Comparison of ENCODE assay signal across 22 cellular contexts in genomic region chr5:107322936-107323335, GRCh38.
DNase-seq lines count a peak whose midpoint lies in the region; ATAC-seq, FAIRE-seq and TF ChIP-seq lines count a peak whose summit lies in the region.
"Had no signal": no experiment of that assay in that cellular context is flagged by ENCODE, and none has a peak within 500 bp of the region (broad histone marks: within the 10 kb centered on the region; RNA-seq: fewer than 3 reads in every experiment).

No MANE protein-coding gene starts in this region.

- H4K20me1 ChIP-seq in SK-N-SH (ENCODE audit: insufficient read depth) (no peaks in the 10 kb centered on the region), endothelial cell of umbilical vein (replicated peaks; ENCODE audit: control insufficient read depth, extremely low read depth, insufficient read depth, low read length) (no peaks in the 10 kb centered on the region)

- H3K9me3 ChIP-seq in SK-N-SH (no peaks in the 10 kb centered on the region), endothelial cell of umbilical vein (replicated peaks; ENCODE audit: control insufficient read depth, insufficient read depth, low read length) (no peaks in the 10 kb centered on the region), right atrium auricular region (no peaks in the 10 kb centered on the region)
- H3K9me3 ChIP-seq: BE2C, HAP-1 had no signal

- TF ChIP-seq EP300 in SK-N-SH (IDR thresholded peaks at IDR 0.05; ENCODE audit: borderline replicate concordance in 1 of 2, low read depth in 1 of 2, low read length in 1 of 2): no peak

- DNase-seq in SK-N-SH (no peak), endothelial cell of umbilical vein (ENCODE audit: low read depth, low spot score) (peak; percentile 57), mesothelial cell of epicardium (ENCODE audit: low spot score in 2 of 2, unreplicated experiment in 2 of 2) (no peak), left lobe of liver (ENCODE audit: low spot score) (no peak), right atrium auricular region (ENCODE audit: low spot score) (no peak), MCF 10A (ENCODE audit: unreplicated experiment) (no peak)
- DNase-seq: BE2C; CD4-positive, CD25-positive, alpha-beta regulatory T cell; COR-L47; DMS 273 treated with DMSO at 0.1 percent for 48 hours; DND-41; NCI-H1092 treated with DMSO at 0.1 percent for 48 hours; NCI-H2029 treated with DMSO at 0.1 percent for 48 hours; NCI-H510A; NCI-H774; OCI-M1; Right ventricle myocardium superior had no signal

- H3K4me2 ChIP-seq in SK-N-SH (no peak overlapping the region), endothelial cell of umbilical vein (ENCODE audit: insufficient read depth, low read length) (no peak overlapping the region)

- peaks cover 3% of the 10 kb centered on the region for H3K9me1 ChIP-seq in endothelial cell of umbilical vein (replicated peaks; ENCODE audit: control insufficient read depth, extremely low read depth, insufficient read depth, low read length)

- no peak for TF ChIP-seq RAD21 in SK-N-SH (IDR thresholded peaks at IDR 0.05; ENCODE audit: low read length)

- H3K4me1 ChIP-seq in SK-N-SH (ENCODE audit: control insufficient read depth in 1 of 2, insufficient read depth in 2 of 2, low read depth in 1 of 2, low read length in 1 of 2) (no peaks in the 10 kb centered on the region; a peak in 1 of 4 replicates), endothelial cell of umbilical vein (ENCODE audit: control insufficient read depth, extremely low read depth, insufficient read depth, low read length) (peaks cover 24% of the 10 kb centered on the region), right atrium auricular region (no peaks in the 10 kb centered on the region)
- H3K4me1 ChIP-seq: BE2C, HAP-1 had no signal

- H3K9ac ChIP-seq in SK-N-SH: no peak overlapping the region
- H3K9ac ChIP-seq in endothelial cell of umbilical vein (replicated peaks; ENCODE audit: extremely low read depth, insufficient read depth, low read length): no peak overlapping the region

- BruUV-seq in endothelial cell of umbilical vein (replicated peaks; lab: Mats Ljungman, UMichigan): no TSS peak
- no TSS peak for BruUV-seq in MCF 10A (replicated peaks; lab: Mats Ljungman, UMichigan)

- no peaks in the 10 kb centered on the region for H3K79me2 ChIP-seq in SK-N-SH (ENCODE audit: insufficient read depth)
- H3K79me2 ChIP-seq in endothelial cell of umbilical vein (ENCODE audit: control insufficient read depth, insufficient read depth, low read length): no peaks in the 10 kb centered on the region

- POLR2A ChIA-PET in SK-N-SH (lab: Yijun Ruan, JAX): no interaction called here
- POLR2A ChIA-PET in endothelial cell of umbilical vein (lab: Charles Lee): no interaction called here
- POLR2A ChIA-PET in MCF 10A (lab: Yijun Ruan, JAX): interaction anchor here (1.4 kb wide), 1 partner anchor 15 kb away, joined by 3 read pairs; no protein-coding TSS in a partner anchor

- no peak overlapping the region for H3K4me3 Mint-ChIP-seq in mesothelial cell of epicardium
- H3K4me3 Mint-ChIP-seq in MCF 10A (ENCODE audit: unreplicated experiment): no peak overlapping the region
- H3K4me3 Mint-ChIP-seq: CD4-positive, CD25-positive, alpha-beta regulatory T cell had no signal

- H3K9me2 ChIP-seq in SK-N-SH: no peaks in the 10 kb centered on the region

- no peaks in the 10 kb centered on the region for H3F3A ChIP-seq in SK-N-SH (replicated peaks; ENCODE audit: insufficient read depth)

- H3K27ac Mint-ChIP-seq in mesothelial cell of epicardium (peak overlapping the region; percentile 7), MCF 10A (ENCODE audit: low read depth, unreplicated experiment) (no peak overlapping the region)
- H3K27ac Mint-ChIP-seq: CD4-positive, CD25-positive, alpha-beta regulatory T cell had no signal

- TF ChIP-seq CTCF in SK-N-SH (IDR thresholded peaks at IDR 0.05): no peak
- TF ChIP-seq CTCF in endothelial cell of umbilical vein (IDR thresholded peaks at IDR 0.05; ENCODE audit: extremely low read depth in 1 of 2, insufficient read depth in 1 of 2, low read depth in 1 of 2, low read length in 2 of 2): no peak
- TF ChIP-seq CTCF in mesothelial cell of epicardium (IDR thresholded peaks at IDR 0.05; ENCODE audit: unreplicated experiment): no peak
- TF ChIP-seq CTCF in right atrium auricular region (IDR thresholded peaks at IDR 0.05): no peak
- TF ChIP-seq CTCF in MCF 10A (IDR thresholded peaks at IDR 0.05; ENCODE audit: unreplicated experiment): no peak

- ATAC-seq in SK-N-SH treated with all-trans-retinoic acid at 6 μM for 48 hours (no peak), GM21576 (IDR thresholded peaks at IDR 0.05; ENCODE audit: unreplicated experiment) (no peak), left lobe of liver (no peak)

- H3K9me3 Mint-ChIP-seq in mesothelial cell of epicardium: no peaks in the 10 kb centered on the region
- H3K9me3 Mint-ChIP-seq in MCF 10A (ENCODE audit: unreplicated experiment): no peaks in the 10 kb centered on the region

- intact Hi-C loops in endothelial cell of umbilical vein (cut with micrococcal nuclease) (loop anchor here (1.0 to 2.0 kb wide), 3 partner anchors 66 to 1152 kb away; no protein-coding TSS in a partner anchor), MCF 10A (cut with micrococcal nuclease) (no loop called here)

- H3K27ac ChIP-seq in SK-N-SH (ENCODE audit: low read depth in 2 of 2, low read length in 1 of 2): no peak overlapping the region
- no peak overlapping the region for H3K27ac ChIP-seq in endothelial cell of umbilical vein (ENCODE audit: insufficient read depth, low read depth, low read length)
- H3K27ac ChIP-seq in right atrium auricular region: no peak overlapping the region
- H3K27ac ChIP-seq: 22Rv1 had no signal

- CTCF ChIA-PET in SK-N-SH (lab: Yijun Ruan, JAX) (interaction anchor here (1.1 kb wide), 1 partner anchor 35 kb away, joined by 3 read pairs; no protein-coding TSS in a partner anchor), endothelial cell of umbilical vein (lab: Charles Lee) (interaction anchor here (4.4 kb wide), 1 partner anchor 249 kb away, joined by 20 read pairs; no protein-coding TSS in a partner anchor), MCF 10A (lab: Yijun Ruan, JAX) (no interaction called here)

- dilution Hi-C loops in endothelial cell of umbilical vein (cut with MboI; ENCODE audit: extremely low pct_ligation_motif_present, low sequenced_read_pairs): no loop called here

- no peaks in the 10 kb centered on the region for H3K27me3 Mint-ChIP-seq in mesothelial cell of epicardium (ENCODE audit: low read depth)
- H3K27me3 Mint-ChIP-seq in MCF 10A (ENCODE audit: insufficient read depth, unreplicated experiment): no peaks in the 10 kb centered on the region
- H3K27me3 Mint-ChIP-seq: CD4-positive, CD25-positive, alpha-beta regulatory T cell had no signal

- H3K36me3 ChIP-seq in SK-N-SH (replicated peaks in 1 of 2; ENCODE audit: control insufficient read depth in 1 of 2, insufficient read depth in 2 of 2, low read length in 1 of 2): no peaks in the 10 kb centered on the region
- no peaks in the 10 kb centered on the region for H3K36me3 ChIP-seq in endothelial cell of umbilical vein (ENCODE audit: control insufficient read depth in 2 of 2, extremely low read depth in 1 of 2, insufficient read depth in 2 of 2, low read length in 2 of 2)
- no peaks in the 10 kb centered on the region for H3K36me3 ChIP-seq in right atrium auricular region
- H3K36me3 ChIP-seq: BE2C, HAP-1 had no signal

- H3K27me3 ChIP-seq in SK-N-SH (ENCODE audit: insufficient read depth) (no peaks in the 10 kb centered on the region), endothelial cell of umbilical vein (ENCODE audit: control insufficient read depth in 2 of 2, insufficient read depth in 2 of 2, low read length in 2 of 2) (no peaks in the 10 kb centered on the region), right atrium auricular region (no peaks in the 10 kb centered on the region)
- H3K27me3 ChIP-seq: BE2C had no signal

- H2AFZ ChIP-seq in SK-N-SH (ENCODE audit: low read depth): no peak overlapping the region
- no peak overlapping the region for H2AFZ ChIP-seq in endothelial cell of umbilical vein (ENCODE audit: low read depth, low read length)

- H3K4me3 ChIP-seq in SK-N-SH (ENCODE audit: low read depth in 2 of 2, low read length in 1 of 2) (no peak overlapping the region), endothelial cell of umbilical vein (replicated peaks in 1 of 3; ENCODE audit: insufficient read depth in 1 of 3, low read depth in 1 of 3, low read length in 3 of 3) (no peak overlapping the region), right atrium auricular region (no peak overlapping the region)
- H3K4me3 ChIP-seq: HAP-1 had no signal

- no peak for FAIRE-seq in endothelial cell of umbilical vein (lab: Jason Lieb, UNC)
- FAIRE-seq: HTR-8/SVneo had no signal

- no peak for TF ChIP-seq POLR2A in endothelial cell of umbilical vein (IDR thresholded peaks at IDR 0.05; ENCODE audit: low read depth, low read length)

- H3K36me3 Mint-ChIP-seq in mesothelial cell of epicardium (no peaks in the 10 kb centered on the region), MCF 10A (ENCODE audit: insufficient read depth, unreplicated experiment) (no peaks in the 10 kb centered on the region)
- H3K36me3 Mint-ChIP-seq: CD4-positive, CD25-positive, alpha-beta regulatory T cell had no signal

- WGBS in SK-N-SH (ENCODE audit: low lambda C conversion rate): 72% methylated on average over 5 of the region's 5 CpGs

- peaks cover 6% of the 10 kb centered on the region for H3K4me1 Mint-ChIP-seq in mesothelial cell of epicardium
- H3K4me1 Mint-ChIP-seq in MCF 10A (ENCODE audit: insufficient read depth, unreplicated experiment): no peaks in the 10 kb centered on the region
- H3K4me1 Mint-ChIP-seq: CD4-positive, CD25-positive, alpha-beta regulatory T cell had no signal

TF ChIP-seq in SK-N-SH treated with all-trans-retinoic acid at 6 μM for 48 hours, 23 proteins besides CTCF, POLR2A, EP300 and RAD21:
- peak; percentile 31; the same call in 1 of the 2 replicates for TF ChIP-seq TCF4 (CRISPR knock-in tag; IDR thresholded peaks at IDR 0.05; ENCODE audit: borderline replicate concordance)
- TF ChIP-seq BACH2 (CRISPR knock-in tag; IDR thresholded peaks at IDR 0.05; ENCODE audit: borderline replicate concordance): no peak

TF ChIP-seq in SK-N-SH, 30 proteins besides CTCF, POLR2A, EP300 and RAD21 (continues in another document):
- TF ChIP-seq FOXJ3 (CRISPR knock-in tag; IDR thresholded peaks at IDR 0.05): no peak
- TF ChIP-seq MAX (IDR thresholded peaks at IDR 0.05; ENCODE audit: low read depth): no peak
- TF ChIP-seq ELF1 (IDR thresholded peaks at IDR 0.05): no peak
- no peak for TF ChIP-seq RCOR1 (IDR thresholded peaks at IDR 0.05; ENCODE audit: low read length)

TF ChIP-seq in endothelial cell of umbilical vein, 7 proteins besides CTCF, POLR2A, EP300 and RAD21 (continues in another document):
- no peak for TF ChIP-seq FOS (IDR thresholded peaks at IDR 0.05; ENCODE audit: borderline replicate concordance, insufficient read depth, low read length)
- no peak for TF ChIP-seq MYC (IDR thresholded peaks at IDR 0.05; ENCODE audit: low read depth, low read length)
- no peak for TF ChIP-seq MAX (IDR thresholded peaks at IDR 0.05; ENCODE audit: insufficient read depth, insufficient read length)
- TF ChIP-seq GATA2 (IDR thresholded peaks at IDR 0.05; ENCODE audit: insufficient read depth, insufficient read length, low read depth, low read length): no peak
- TF ChIP-seq EZH2 (IDR thresholded peaks at IDR 0.05; ENCODE audit: borderline replicate concordance, low read depth, low read length, severe bottlenecking): no peak
